In the genomic region with DNA sequence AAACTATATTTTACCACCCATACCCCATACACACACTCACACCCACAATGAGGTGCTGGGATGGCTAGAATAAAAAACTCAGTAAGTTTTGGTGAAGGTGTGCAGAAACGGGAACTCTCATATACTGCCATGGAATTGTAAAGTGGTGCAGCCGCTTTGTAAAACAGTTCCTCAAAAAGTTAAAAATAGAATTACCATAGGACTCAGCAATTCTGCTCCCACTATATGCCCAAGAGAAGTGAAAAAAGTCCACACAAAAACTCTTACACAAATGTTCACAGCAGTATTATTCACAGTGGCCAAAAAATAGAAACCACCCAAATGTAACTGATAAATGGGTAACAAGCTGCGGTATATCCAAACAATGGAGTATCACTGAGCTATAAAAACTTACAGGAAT, we compare ENCODE assay signal across 2 cellular contexts.
A peak's percentile ranks its signal among the peaks of the same experiment; 100 is the strongest.
TF ChIP-seq lines count a peak whose summit lies in the region.

No MANE protein-coding gene starts in this region.

TF ChIP-seq in SK-N-SH treated with all-trans-retinoic acid at 6 μM for 48 hours, 23 proteins besides CTCF, POLR2A, EP300 and RAD21:
- TF ChIP-seq, protein P1, sequence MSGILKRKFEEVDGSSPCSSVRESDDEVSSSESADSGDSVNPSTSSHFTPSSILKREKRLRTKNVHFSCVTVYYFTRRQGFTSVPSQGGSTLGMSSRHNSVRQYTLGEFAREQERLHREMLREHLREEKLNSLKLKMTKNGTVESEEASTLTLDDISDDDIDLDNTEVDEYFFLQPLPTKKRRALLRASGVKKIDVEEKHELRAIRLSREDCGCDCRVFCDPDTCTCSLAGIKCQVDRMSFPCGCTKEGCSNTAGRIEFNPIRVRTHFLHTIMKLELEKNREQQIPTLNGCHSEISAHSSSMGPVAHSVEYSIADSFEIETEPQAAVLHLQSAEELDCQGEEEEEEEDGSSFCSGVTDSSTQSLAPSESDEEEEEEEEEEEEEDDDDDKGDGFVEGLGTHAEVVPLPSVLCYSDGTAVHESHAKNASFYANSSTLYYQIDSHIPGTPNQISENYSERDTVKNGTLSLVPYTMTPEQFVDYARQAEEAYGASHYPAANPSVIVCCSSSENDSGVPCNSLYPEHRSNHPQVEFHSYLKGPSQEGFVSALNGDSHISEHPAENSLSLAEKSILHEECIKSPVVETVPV (CRISPR knock-in tag; IDR thresholded peaks at IDR 0.05), result no peak
- peak; percentile 67 for TF ChIP-seq ZNF8 (CRISPR knock-in tag; IDR thresholded peaks at IDR 0.05)
- no peak for TF ChIP-seq CSDC2 (CRISPR knock-in tag; IDR thresholded peaks at IDR 0.05)
- TF ChIP-seq, protein P2, sequence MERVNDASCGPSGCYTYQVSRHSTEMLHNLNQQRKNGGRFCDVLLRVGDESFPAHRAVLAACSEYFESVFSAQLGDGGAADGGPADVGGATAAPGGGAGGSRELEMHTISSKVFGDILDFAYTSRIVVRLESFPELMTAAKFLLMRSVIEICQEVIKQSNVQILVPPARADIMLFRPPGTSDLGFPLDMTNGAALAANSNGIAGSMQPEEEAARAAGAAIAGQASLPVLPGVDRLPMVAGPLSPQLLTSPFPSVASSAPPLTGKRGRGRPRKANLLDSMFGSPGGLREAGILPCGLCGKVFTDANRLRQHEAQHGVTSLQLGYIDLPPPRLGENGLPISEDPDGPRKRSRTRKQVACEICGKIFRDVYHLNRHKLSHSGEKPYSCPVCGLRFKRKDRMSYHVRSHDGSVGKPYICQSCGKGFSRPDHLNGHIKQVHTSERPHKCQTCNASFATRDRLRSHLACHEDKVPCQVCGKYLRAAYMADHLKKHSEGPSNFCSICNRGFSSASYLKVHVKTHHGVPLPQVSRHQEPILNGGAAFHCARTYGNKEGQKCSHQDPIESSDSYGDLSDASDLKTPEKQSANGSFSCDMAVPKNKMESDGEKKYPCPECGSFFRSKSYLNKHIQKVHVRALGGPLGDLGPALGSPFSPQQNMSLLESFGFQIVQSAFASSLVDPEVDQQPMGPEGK (CRISPR knock-in tag; IDR thresholded peaks at IDR 0.05; ENCODE audit: borderline replicate concordance), result no peak

TF ChIP-seq in SK-N-SH, 30 proteins besides CTCF, POLR2A, EP300 and RAD21 (continued from another document):
- TF ChIP-seq, protein P3, sequence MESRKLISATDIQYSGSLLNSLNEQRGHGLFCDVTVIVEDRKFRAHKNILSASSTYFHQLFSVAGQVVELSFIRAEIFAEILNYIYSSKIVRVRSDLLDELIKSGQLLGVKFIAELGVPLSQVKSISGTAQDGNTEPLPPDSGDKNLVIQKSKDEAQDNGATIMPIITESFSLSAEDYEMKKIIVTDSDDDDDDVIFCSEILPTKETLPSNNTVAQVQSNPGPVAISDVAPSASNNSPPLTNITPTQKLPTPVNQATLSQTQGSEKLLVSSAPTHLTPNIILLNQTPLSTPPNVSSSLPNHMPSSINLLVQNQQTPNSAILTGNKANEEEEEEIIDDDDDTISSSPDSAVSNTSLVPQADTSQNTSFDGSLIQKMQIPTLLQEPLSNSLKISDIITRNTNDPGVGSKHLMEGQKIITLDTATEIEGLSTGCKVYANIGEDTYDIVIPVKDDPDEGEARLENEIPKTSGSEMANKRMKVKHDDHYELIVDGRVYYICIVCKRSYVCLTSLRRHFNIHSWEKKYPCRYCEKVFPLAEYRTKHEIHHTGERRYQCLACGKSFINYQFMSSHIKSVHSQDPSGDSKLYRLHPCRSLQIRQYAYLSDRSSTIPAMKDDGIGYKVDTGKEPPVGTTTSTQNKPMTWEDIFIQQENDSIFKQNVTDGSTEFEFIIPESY (IDR thresholded peaks at IDR 0.05; ENCODE audit: borderline replicate concordance, low read depth), result no peak
- TF ChIP-seq, protein P4, sequence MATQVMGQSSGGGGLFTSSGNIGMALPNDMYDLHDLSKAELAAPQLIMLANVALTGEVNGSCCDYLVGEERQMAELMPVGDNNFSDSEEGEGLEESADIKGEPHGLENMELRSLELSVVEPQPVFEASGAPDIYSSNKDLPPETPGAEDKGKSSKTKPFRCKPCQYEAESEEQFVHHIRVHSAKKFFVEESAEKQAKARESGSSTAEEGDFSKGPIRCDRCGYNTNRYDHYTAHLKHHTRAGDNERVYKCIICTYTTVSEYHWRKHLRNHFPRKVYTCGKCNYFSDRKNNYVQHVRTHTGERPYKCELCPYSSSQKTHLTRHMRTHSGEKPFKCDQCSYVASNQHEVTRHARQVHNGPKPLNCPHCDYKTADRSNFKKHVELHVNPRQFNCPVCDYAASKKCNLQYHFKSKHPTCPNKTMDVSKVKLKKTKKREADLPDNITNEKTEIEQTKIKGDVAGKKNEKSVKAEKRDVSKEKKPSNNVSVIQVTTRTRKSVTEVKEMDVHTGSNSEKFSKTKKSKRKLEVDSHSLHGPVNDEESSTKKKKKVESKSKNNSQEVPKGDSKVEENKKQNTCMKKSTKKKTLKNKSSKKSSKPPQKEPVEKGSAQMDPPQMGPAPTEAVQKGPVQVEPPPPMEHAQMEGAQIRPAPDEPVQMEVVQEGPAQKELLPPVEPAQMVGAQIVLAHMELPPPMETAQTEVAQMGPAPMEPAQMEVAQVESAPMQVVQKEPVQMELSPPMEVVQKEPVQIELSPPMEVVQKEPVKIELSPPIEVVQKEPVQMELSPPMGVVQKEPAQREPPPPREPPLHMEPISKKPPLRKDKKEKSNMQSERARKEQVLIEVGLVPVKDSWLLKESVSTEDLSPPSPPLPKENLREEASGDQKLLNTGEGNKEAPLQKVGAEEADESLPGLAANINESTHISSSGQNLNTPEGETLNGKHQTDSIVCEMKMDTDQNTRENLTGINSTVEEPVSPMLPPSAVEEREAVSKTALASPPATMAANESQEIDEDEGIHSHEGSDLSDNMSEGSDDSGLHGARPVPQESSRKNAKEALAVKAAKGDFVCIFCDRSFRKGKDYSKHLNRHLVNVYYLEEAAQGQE (IDR thresholded peaks at IDR 0.05; ENCODE audit: low read depth, low read length), result no peak
- TF ChIP-seq, protein P5, sequence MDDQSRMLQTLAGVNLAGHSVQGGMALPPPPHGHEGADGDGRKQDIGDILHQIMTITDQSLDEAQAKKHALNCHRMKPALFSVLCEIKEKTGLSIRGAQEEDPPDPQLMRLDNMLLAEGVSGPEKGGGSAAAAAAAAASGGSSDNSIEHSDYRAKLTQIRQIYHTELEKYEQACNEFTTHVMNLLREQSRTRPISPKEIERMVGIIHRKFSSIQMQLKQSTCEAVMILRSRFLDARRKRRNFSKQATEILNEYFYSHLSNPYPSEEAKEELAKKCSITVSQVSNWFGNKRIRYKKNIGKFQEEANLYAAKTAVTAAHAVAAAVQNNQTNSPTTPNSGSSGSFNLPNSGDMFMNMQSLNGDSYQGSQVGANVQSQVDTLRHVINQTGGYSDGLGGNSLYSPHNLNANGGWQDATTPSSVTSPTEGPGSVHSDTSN (IDR thresholded peaks at IDR 0.05), result no peak
- TF ChIP-seq, protein P6, sequence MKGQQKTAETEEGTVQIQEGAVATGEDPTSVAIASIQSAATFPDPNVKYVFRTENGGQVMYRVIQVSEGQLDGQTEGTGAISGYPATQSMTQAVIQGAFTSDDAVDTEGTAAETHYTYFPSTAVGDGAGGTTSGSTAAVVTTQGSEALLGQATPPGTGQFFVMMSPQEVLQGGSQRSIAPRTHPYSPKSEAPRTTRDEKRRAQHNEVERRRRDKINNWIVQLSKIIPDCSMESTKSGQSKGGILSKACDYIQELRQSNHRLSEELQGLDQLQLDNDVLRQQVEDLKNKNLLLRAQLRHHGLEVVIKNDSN (IDR thresholded peaks at IDR 0.05; ENCODE audit: borderline replicate concordance, low read depth), result no peak
- no peak for TF ChIP-seq FOSL2 (IDR thresholded peaks at IDR 0.05; ENCODE audit: borderline replicate concordance, low read depth)
- TF ChIP-seq, protein P7, sequence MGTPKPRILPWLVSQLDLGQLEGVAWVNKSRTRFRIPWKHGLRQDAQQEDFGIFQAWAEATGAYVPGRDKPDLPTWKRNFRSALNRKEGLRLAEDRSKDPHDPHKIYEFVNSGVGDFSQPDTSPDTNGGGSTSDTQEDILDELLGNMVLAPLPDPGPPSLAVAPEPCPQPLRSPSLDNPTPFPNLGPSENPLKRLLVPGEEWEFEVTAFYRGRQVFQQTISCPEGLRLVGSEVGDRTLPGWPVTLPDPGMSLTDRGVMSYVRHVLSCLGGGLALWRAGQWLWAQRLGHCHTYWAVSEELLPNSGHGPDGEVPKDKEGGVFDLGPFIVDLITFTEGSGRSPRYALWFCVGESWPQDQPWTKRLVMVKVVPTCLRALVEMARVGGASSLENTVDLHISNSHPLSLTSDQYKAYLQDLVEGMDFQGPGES (IDR thresholded peaks at IDR 0.05; ENCODE audit: low read depth, low read length), result no peak
- TF ChIP-seq JUND (IDR thresholded peaks at IDR 0.05), result no peak
